Comparison of ENCODE assay signal across 8 cellular contexts in the genomic region with DNA sequence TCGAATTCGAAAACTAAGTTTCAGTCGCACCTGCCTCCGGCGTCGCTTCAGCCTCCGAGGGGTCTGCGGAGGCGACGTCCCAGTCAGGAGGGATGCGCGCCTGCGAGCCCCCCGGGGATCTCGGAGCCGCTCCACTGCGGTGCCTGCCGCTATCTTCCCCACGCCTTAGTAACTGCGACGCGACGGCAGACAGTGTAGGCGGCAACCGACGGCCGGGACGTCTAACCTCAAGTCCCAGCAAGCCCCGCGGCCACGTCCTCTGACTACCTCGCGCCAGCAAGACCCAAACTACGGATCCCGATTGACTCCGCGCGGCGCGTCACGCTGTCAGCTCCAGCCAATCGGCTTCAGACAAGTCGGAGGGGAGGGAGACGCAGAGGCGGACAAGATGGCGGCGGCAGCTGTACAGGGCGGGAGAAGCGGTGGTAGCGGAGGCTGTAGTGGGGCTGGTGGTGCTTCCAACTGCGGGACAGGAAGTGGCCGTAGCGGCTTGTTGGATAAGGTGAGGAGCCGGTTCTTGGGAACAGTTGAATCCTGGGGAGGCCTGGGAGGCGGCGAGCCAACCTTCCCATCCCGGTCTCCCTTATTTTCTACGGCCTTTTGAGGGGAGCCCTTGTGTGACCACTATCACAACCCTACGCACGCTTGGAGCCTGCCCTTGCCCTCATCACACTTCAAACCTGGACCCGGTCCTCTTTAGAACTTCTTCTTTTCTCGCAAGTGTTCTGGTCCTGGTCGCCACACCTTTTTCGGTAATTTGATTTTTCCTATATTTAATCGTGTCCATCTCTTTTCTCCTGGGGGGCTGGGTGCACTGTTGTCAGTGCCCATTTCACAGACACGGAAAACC. TPM values are rescaled to one million over a fixed set of nuclear protein-coding genes. Genes with fewer than 3 reads are reported as not detected.
DNase-seq lines count a peak whose midpoint lies in the region; ATAC-seq and TF ChIP-seq lines count a peak whose summit lies in the region.

A gene (plus strand): TSS at position 369 of the 850 bp plus-strand sequence. CDS start 20 bp downstream, at position 389.
A gene with protein sequence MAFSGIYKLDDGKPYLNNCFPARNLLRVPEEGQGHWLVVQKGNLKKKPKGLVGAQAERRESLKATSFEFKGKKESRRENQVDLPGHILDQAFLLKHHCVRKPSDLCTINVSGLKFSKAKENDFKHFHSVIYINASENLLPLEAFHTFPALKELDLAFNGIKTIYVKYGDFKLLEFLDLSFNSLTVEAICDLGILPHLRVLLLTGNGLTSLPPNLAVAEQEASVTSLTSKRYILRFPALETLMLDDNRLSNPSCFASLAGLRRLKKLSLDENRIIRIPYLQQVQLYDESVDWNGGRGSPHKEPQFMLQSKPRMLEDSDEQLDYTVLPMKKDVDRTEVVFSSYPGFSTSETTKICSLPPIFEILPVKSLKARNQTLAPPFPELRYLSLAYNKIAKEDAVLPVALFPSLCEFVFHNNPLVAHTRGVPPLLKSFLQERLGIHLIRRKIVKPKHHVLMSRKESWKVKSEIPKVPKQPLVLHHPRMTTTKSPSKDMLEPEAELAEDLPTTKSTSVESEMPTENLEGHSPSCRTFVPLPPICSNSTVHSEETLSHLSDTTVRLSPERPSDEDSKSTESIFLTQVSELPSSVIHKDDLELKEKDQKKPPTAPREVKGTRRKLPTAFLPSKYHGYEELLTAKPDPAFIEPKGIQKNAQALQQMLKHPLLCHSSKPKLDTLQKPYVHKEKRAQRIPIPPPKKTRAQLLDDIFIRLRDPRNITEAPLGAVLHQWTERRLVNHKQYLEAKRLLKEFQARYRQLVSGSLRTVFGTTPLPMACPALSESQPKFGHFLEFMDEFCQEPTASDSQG (minus strand): TSS at position 194 of the 850 bp plus-strand sequence. CDS start 8,213 bp downstream, outside the sequence.

- POLR2A ChIA-PET in AG04449 (lab: Yijun Ruan, JAX) = interaction anchor here (0.6 to 1.4 kb wide), 4 partner anchors 10 to 265 kb away, joined by 3 to 7 read pairs (median 4); no protein-coding TSS in a partner anchor
- POLR2A ChIA-PET in activated B cell treated with CpG ODN at 0.5 μM for 24 hours (lab: Charles Lee) = interaction anchor here (0.9 to 2.3 kb wide), 5 partner anchors 11 to 456 kb away, joined by 3 to 20 read pairs (median 5); a partner anchor contains a TSS

- peak within 1 kb of the TSS; percentile 97 for H3K4me3 Mint-ChIP-seq in activated B cell treated with CpG ODN at 0.5 μM for 24 hours
- H3K4me3 Mint-ChIP-seq in immature natural killer cell = peak within 1 kb of the TSS; percentile 90 to 100 (median 94)

- intact Hi-C loops in activated B cell treated with CpG ODN at 0.5 μM for 24 hours (cut with micrococcal nuclease) = loop anchor here (1.0 to 5.0 kb wide), 6 partner anchors 39 to 578 kb away; a partner anchor contains a TSS

- TF ChIP-seq CTCF in AG04449 (IDR thresholded peaks at IDR 0.05; ENCODE audit: insufficient read depth, low read length, missing control alignments) = no peak
- TF ChIP-seq CTCF in activated B cell treated with CpG ODN at 0.5 μM for 24 hours (IDR thresholded peaks at IDR 0.05) = no peak

- ATAC-seq in GM18907 (IDR thresholded peaks at IDR 0.05; ENCODE audit: unreplicated experiment) = peak; percentile 93
- peak; percentile 89 for ATAC-seq in HG03159 (IDR thresholded peaks at IDR 0.05; ENCODE audit: unreplicated experiment)
- ATAC-seq in activated B cell treated with CpG ODN at 0.5 μM for 24 hours (ENCODE audit: low read depth) = peak; percentile 93

- H3K9me3 Mint-ChIP-seq in activated B cell treated with CpG ODN at 0.5 μM for 24 hours = no peaks in the 10 kb centered on the region
- H3K9me3 Mint-ChIP-seq in immature natural killer cell = no peaks in the 10 kb centered on the region

- H3K27ac Mint-ChIP-seq in activated B cell treated with CpG ODN at 0.5 μM for 24 hours = peak within 1 kb of the TSS; percentile 97
- H3K27ac Mint-ChIP-seq in immature natural killer cell = peak within 1 kb of the TSS; percentile 94 to 98 (median 96)

- DNase-seq in AG04449 (ENCODE audit: low read depth, low spot score) (peak; percentile 91), NCI-H2227 treated with DMSO at 0.1 percent for 48 hours (lab: John Stamatoyannopoulos, UW) (peak; percentile 98), activated B cell treated with CpG ODN at 0.5 μM for 24 hours (peak; percentile 90), immature natural killer cell (peak; percentile 97 to 98 (median 97)), smooth muscle cell of the brain vasculature (ENCODE audit: low read depth, low spot score) (peak; percentile 94)
- peak; percentile 98 for DNase-seq in central memory CD4-positive, alpha-beta T cell

- H3K4me1 Mint-ChIP-seq in activated B cell treated with CpG ODN at 0.5 μM for 24 hours (peaks cover 72% of the 10 kb centered on the region), immature natural killer cell (peaks cover 51 to 62% of the 10 kb centered on the region in 2 donors)

- peaks cover 45% of the 10 kb centered on the region for H3K36me3 Mint-ChIP-seq in activated B cell treated with CpG ODN at 0.5 μM for 24 hours (ENCODE audit: low read depth)
- peaks cover 4 to 5% (median 4%) of the 10 kb centered on the region in 3 donors for H3K36me3 Mint-ChIP-seq in immature natural killer cell

- H3K27me3 Mint-ChIP-seq in activated B cell treated with CpG ODN at 0.5 μM for 24 hours (no peaks in the 10 kb centered on the region), immature natural killer cell (ENCODE audit: low read depth in 3 of 3) (peaks cover 5 to 10% (median 7%) of the 10 kb centered on the region in 3 donors)

- H3K4me3 ChIP-seq in AG04449 (ENCODE audit: low read depth, low read length) = peak within 1 kb of the TSS; percentile 92

- CTCF ChIA-PET in AG04449 (lab: Yijun Ruan, JAX) (interaction anchor here (1.4 kb wide), 1 partner anchor 23 kb away, joined by 3 read pairs; no protein-coding TSS in a partner anchor), activated B cell treated with CpG ODN at 0.5 μM for 24 hours (lab: Charles Lee) (interaction anchor here (1.5 kb wide), 1 partner anchor 19 kb away, joined by 4 read pairs; no protein-coding TSS in a partner anchor)

RNA-seq across cellular contexts. Expression of the first gene that starts in this region (rescaled TPM):
- total RNA-seq in activated B cell treated with CpG ODN at 0.5 μM for 24 hours = 129 and 138 TPM in 2 replicates
- 100 to 1,000 TPM; 236 to 327 (median 281) TPM for polyA plus RNA-seq in immature natural killer cell

RNA-seq across cellular contexts. Expression of the second gene that starts in this region (rescaled TPM):
- total RNA-seq in activated B cell treated with CpG ODN at 0.5 μM for 24 hours = 40.0 and 50.5 TPM in 2 replicates
- polyA plus RNA-seq in immature natural killer cell = 10 to 100 TPM in 1 of 3 donors, 1 to 10 TPM in 2; 3.4 to 10.6 (median 7.2) TPM

Comparison
In these comparisons a context has a peak if more than half of its experiments do, and no peak if none do; other contexts are left out.
1. Peak in every context shown above with its lines: DNase-seq, ATAC-seq and H3K4me3 ChIP-seq.